ENCODE assay signal across 19 cellular contexts in genomic region chr16:50576403-50577113, GRCh38. TPM values are rescaled to one million over a fixed set of nuclear protein-coding genes. Genes with fewer than 3 reads are reported as not detected.
A peak's percentile ranks its signal among the peaks of the same experiment; 100 is the strongest.
DNase-seq lines count a peak whose midpoint lies in the region; ATAC-seq and TF ChIP-seq lines count a peak whose summit lies in the region.
"Had no signal": no experiment of that assay in that cellular context is flagged by ENCODE, and none has a peak within 500 bp of the region (broad histone marks: within the 10 kb centered on the region; RNA-seq: fewer than 3 reads in every experiment).

No MANE protein-coding gene starts in this region.

- H3K27me3 ChIP-seq in sigmoid colon, result no peaks in the 10 kb centered on the region
- H3K27me3 ChIP-seq: BLaER1 had no signal

- peaks cover 0 to 5% (median 0%) of the 10 kb centered on the region in 4 donors for H3K36me3 ChIP-seq in sigmoid colon
- H3K36me3 ChIP-seq: BLaER1 had no signal

- DNase-seq in left ventricle myocardium superior, result peak; percentile 9
- no peak for DNase-seq in cardiac septum (ENCODE audit: low spot score)
- DNase-seq in mesothelial cell of epicardium (ENCODE audit: low spot score in 2 of 2, unreplicated experiment in 2 of 2), result no peak
- DNase-seq in sigmoid colon, result no peak
- no peak for DNase-seq in stimulated activated naive CD8-positive, alpha-beta T cell treated with anti-CD3 and anti-CD28 coated beads, Interleukin-15, Interleukin-2, amounts not matched to agents 100 U/mL and 50 U/mL, for 24 hours
- DNase-seq in ACHN, result no peak
- no peak for DNase-seq in GM10266 (ENCODE audit: extremely low spot score)
- DNase-seq: Calu3; CD8-positive, alpha-beta T cell; DMS79 treated with DMSO at 0.1 percent for 48 hours; GF-D8; H9 had no signal

- H3K4me1 ChIP-seq in sigmoid colon, result peaks cover 0 to 53% (median 45%) of the 10 kb centered on the region in 4 donors
- H3K4me1 ChIP-seq: A549, BLaER1 had no signal

- H3K27me3 Mint-ChIP-seq in mesothelial cell of epicardium (ENCODE audit: low read depth), result no peaks in the 10 kb centered on the region
- H3K27me3 Mint-ChIP-seq: IgD-negative memory B cell had no signal

- peaks cover 11% of the 10 kb centered on the region for H3K36me3 Mint-ChIP-seq in mesothelial cell of epicardium
- H3K36me3 Mint-ChIP-seq: CD14-positive monocyte had no signal

- peak overlapping the region in 3 of 4 donors; percentile 85 to 93 (median 91) for H3K27ac ChIP-seq in sigmoid colon
- H3K27ac ChIP-seq: 22Rv1, A549, BLaER1 had no signal

- H3K4me3 Mint-ChIP-seq in mesothelial cell of epicardium, result no peak overlapping the region
- H3K4me3 Mint-ChIP-seq: CD14-positive monocyte; CD8-positive, alpha-beta T cell; H9; IgD-negative memory B cell had no signal

- H3K9me3 ChIP-seq in sigmoid colon, result no peaks in the 10 kb centered on the region
- H3K9me3 ChIP-seq: A549, BLaER1 had no signal

- no peak overlapping the region for H3K4me3 ChIP-seq in sigmoid colon
- H3K4me3 ChIP-seq: A549, BLaER1, GM12878 had no signal

- peak overlapping the region; percentile 27 for H3K27ac Mint-ChIP-seq in mesothelial cell of epicardium
- H3K27ac Mint-ChIP-seq: CD14-positive monocyte; CD8-positive, alpha-beta T cell; H9; IgD-negative memory B cell had no signal

- peaks cover 31% of the 10 kb centered on the region for H3K4me1 Mint-ChIP-seq in mesothelial cell of epicardium

- TF ChIP-seq POLR2A in sigmoid colon (IDR thresholded peaks at IDR 0.05), result no peak

- intact Hi-C loops in left ventricle myocardium superior (cut with micrococcal nuclease) (no loop called here), cardiac septum (cut with DNase I) (no loop called here), sigmoid colon (cut with DNase I) (loop anchor here (10.0 kb wide), 1 partner anchor 228 kb away; no protein-coding TSS in a partner anchor)

- TF ChIP-seq CTCF in mesothelial cell of epicardium (IDR thresholded peaks at IDR 0.05; ENCODE audit: unreplicated experiment) (no peak), sigmoid colon (IDR thresholded peaks at IDR 0.05) (no peak), GM10266 (IDR thresholded peaks at IDR 0.05; ENCODE audit: control insufficient read depth, insufficient read depth, low read depth, missing control alignments) (no peak)

- no peaks in the 10 kb centered on the region for H3K9me3 Mint-ChIP-seq in mesothelial cell of epicardium
- H3K9me3 Mint-ChIP-seq: CD8-positive, alpha-beta T cell; H9; IgD-negative memory B cell had no signal

- WGBS in sigmoid colon, 2 donors, result 95 to 96% methylated on average over 3 of the region's 3 CpGs

- in situ Hi-C loops in ACHN (cut with HindIII; ENCODE audit: low pct_ligation_motif_present, low pct_unique_long_range_greater_than_20kb, low sequenced_read_pairs), result no loop called here

- no peak for ATAC-seq in left ventricle myocardium superior
- no peak for ATAC-seq in stimulated activated naive CD8-positive, alpha-beta T cell treated with anti-CD3 and anti-CD28 coated beads, Interleukin-15, Interleukin-2, amounts not matched to agents 100 U/mL and 50 U/mL, for 24 hours
- ATAC-seq: A549; CD8-positive, alpha-beta T cell; GM12878 had no signal

- no peak for TF ChIP-seq EP300 in sigmoid colon (IDR thresholded peaks at IDR 0.05)

RNA-seq across cellular contexts. Expression of gene NKD1, which starts 28.4 kb away (rescaled TPM):
- 0.59 TPM for total RNA-seq in left ventricle myocardium superior
- total RNA-seq in cardiac septum, result 0.40 TPM
- 60.1 to 63.0 TPM (median 61.5 TPM) in 3 replicates for total RNA-seq in mesothelial cell of epicardium
- total RNA-seq in sigmoid colon, result 10 to 100 TPM in 3 of 4 donors, 1 to 10 TPM in 1; 6.7 to 18.0 (median 11.5) TPM
- 1 to 10 TPM in 2 of 3 donors, under 1 TPM in 1; under 0.01 to 2.8 (median 1.5) TPM for polyA plus RNA-seq in sigmoid colon
- polyA plus RNA-seq: AG04450, CD14-positive monocyte, IgD-negative memory B cell had no signal
